Comparison of ENCODE assay signal across 8 cellular contexts in the genomic region with DNA sequence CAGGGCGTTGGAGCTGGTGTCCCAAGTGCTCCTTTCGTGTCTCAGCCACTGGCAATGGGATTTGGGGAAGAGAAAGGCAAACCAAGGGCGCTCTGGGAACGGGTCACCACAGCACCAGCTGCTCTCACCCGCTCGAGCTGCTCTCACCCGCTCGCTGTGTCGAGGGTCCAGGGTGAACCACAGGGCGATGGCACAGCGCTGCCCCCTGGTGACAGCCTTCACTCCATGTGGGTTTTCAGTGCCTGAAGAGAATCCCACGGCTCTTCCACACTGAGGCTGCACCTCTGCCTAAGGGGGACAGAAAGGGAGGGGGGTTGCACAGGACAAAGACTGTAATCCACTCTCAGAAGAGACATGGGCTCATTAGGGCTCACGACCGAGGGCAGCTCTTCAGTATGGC.
DNase-seq lines count a peak whose midpoint lies in the region; ATAC-seq, FAIRE-seq and TF ChIP-seq lines count a peak whose summit lies in the region.

No MANE protein-coding gene starts in this region.

- no peak for FAIRE-seq in HTR-8/SVneo (lab: Jason Lieb, UNC)

- DNase-seq in GDM1 (lab: John Stamatoyannopoulos, UW), result peak; percentile 36
- DNase-seq in NCI-H1092 treated with DMSO at 0.1 percent for 48 hours (lab: John Stamatoyannopoulos, UW), result peak; percentile 8
- peak; percentile 79 for DNase-seq in activated CD8-positive, alpha-beta memory T cell treated with anti-CD3 and anti-CD28 coated beads for 24 hours
- DNase-seq in fibroblast of pulmonary artery (ENCODE audit: low read depth), result peak; percentile 36
- DNase-seq in HTR-8/SVneo (ENCODE audit: insufficient read length, low spot score), result no peak
- DNase-seq in cerebellar nuclear complex (lab: John Stamatoyannopoulos, UW), result no peak

- peak; percentile 54 for TF ChIP-seq CTCF in fibroblast of pulmonary artery (IDR thresholded peaks at IDR 0.05; ENCODE audit: low read length, missing control alignments)
- TF ChIP-seq CTCF in parathyroid adenoma (IDR thresholded peaks at IDR 0.05), result peak; percentile 50

- H3K9me3 ChIP-seq in parathyroid adenoma (ENCODE audit: control insufficient read depth, low read length), result no peaks in the 10 kb centered on the region

- H3K27me3 ChIP-seq in parathyroid adenoma (ENCODE audit: control insufficient read depth, insufficient read depth, low read length), result no peaks in the 10 kb centered on the region

- no peak overlapping the region for H2AFZ ChIP-seq in parathyroid adenoma

- H3K4me1 ChIP-seq in parathyroid adenoma, result no peaks in the 10 kb centered on the region

- H3K4me2 ChIP-seq in parathyroid adenoma (ENCODE audit: low read length), result no peak overlapping the region

- H3K27ac ChIP-seq in parathyroid adenoma, result no peak overlapping the region

- H3K36me3 ChIP-seq in parathyroid adenoma (ENCODE audit: control insufficient read depth, insufficient read depth, low read length), result no peaks in the 10 kb centered on the region

- no peak for ATAC-seq in HG03039 (IDR thresholded peaks at IDR 0.05; ENCODE audit: unreplicated experiment)

- H3K79me2 ChIP-seq in parathyroid adenoma, result no peaks in the 10 kb centered on the region

- no peak overlapping the region for H3K4me3 ChIP-seq in fibroblast of pulmonary artery (replicated peaks; ENCODE audit: low read depth, low read length)
- H3K4me3 ChIP-seq in parathyroid adenoma (ENCODE audit: low read depth, low read length), result no peak overlapping the region

- H3K9ac ChIP-seq in parathyroid adenoma, result no peak overlapping the region

Comparison
In these comparisons a context has a peak if more than half of its experiments do, and no peak if none do; other contexts are left out.
1. DNase-seq: peak in GDM1 (single experiment), NCI-H1092 treated with DMSO at 0.1 percent for 48 hours (single experiment), activated CD8-positive, alpha-beta memory T cell treated with anti-CD3 and anti-CD28 coated beads for 24 hours (single experiment) and fibroblast of pulmonary artery (single experiment); none in HTR-8/SVneo (single experiment) and cerebellar nuclear complex (0 of 2).